Comparison of ENCODE assay signal across 25 cellular contexts in the genomic region with DNA sequence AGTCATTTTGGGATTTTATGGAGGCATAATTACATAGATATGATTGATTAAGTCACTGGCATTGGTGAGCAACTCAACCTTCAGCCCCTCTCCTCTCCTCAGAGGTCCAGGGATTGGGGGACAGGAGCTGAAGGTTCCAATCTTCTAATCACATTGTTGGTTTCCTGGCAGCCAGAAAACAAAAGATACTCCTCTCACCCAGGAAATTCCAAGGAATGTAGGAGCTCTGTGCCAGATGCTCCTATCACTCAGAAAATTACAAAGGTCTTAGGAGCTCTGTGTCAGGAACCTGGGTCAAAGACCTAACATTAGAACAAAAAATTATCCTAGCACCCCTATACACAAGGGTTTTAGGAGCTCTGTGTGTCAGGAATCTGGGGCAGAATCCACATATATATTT.
"Had no signal": no experiment of that assay in that cellular context is flagged by ENCODE, and none has a peak within 500 bp of the region (broad histone marks: within the 10 kb centered on the region; RNA-seq: fewer than 3 reads in every experiment).

No MANE protein-coding gene starts in this region.

- H3K36me3 Mint-ChIP-seq: memory B cell; mesothelial cell of epicardium; naive B cell; natural killer cell treated with Interleukin-12 subunit alpha and Interleukin-12 subunit beta and Interleukin-15 and Interleukin-18, amount 100 ng/mL, for 72 hours; stimulated activated memory B cell treated with anti-CD40 and anti-IgM and Interleukin-4, amounts not matched to agents 10 μg/mL and 1 μg/mL and 100 μg/mL, for 72 hours had no signal

- H3K4me1 Mint-ChIP-seq: memory B cell; naive B cell; stimulated activated memory B cell treated with anti-CD40 and anti-IgM and Interleukin-4, amounts not matched to agents 10 μg/mL and 1 μg/mL and 100 μg/mL, for 72 hours had no signal

- H3K9me3 Mint-ChIP-seq: mesothelial cell of epicardium; stimulated activated memory B cell treated with anti-CD40 and anti-IgM and Interleukin-4, amounts not matched to agents 10 μg/mL and 1 μg/mL and 100 μg/mL, for 72 hours had no signal

- H3K4me3 Mint-ChIP-seq: memory B cell; mesothelial cell of epicardium; naive B cell; natural killer cell treated with Interleukin-12 subunit alpha and Interleukin-12 subunit beta and Interleukin-15 and Interleukin-18, amount 100 ng/mL, for 72 hours; stimulated activated memory B cell treated with anti-CD40 and anti-IgM and Interleukin-4, amounts not matched to agents 10 μg/mL and 1 μg/mL and 100 μg/mL, for 72 hours had no signal

- H3K27me3 Mint-ChIP-seq: memory B cell; naive B cell; natural killer cell treated with Interleukin-12 subunit alpha and Interleukin-12 subunit beta and Interleukin-15 and Interleukin-18, amount 100 ng/mL, for 72 hours; stimulated activated memory B cell treated with anti-CD40 and anti-IgM and Interleukin-4, amounts not matched to agents 10 μg/mL and 1 μg/mL and 100 μg/mL, for 72 hours had no signal

- H3K9me3 ChIP-seq: lower lobe of right lung, mucosa of descending colon, ovary, psoas muscle, sigmoid colon, testis, tibial nerve, upper lobe of left lung had no signal

- H3K4me1 ChIP-seq: lower lobe of right lung, psoas muscle, spleen, testis, upper lobe of left lung had no signal

- H3K27ac ChIP-seq: dorsolateral prefrontal cortex, lower lobe of right lung, ovary, psoas muscle, sigmoid colon, spleen, testis, tibial nerve, upper lobe of left lung had no signal

- H3K27me3 ChIP-seq: ovary, sigmoid colon, spleen, testis, tibial nerve, upper lobe of left lung had no signal

- DNase-seq: cerebellar nuclear complex; dorsolateral prefrontal cortex; effector CD4-positive, alpha-beta T cell; head of caudate nucleus; left ventricle myocardium superior; lower lobe of right lung; mucosa of descending colon; naive B cell; nucleus accumbens; ovary; psoas muscle; right cardiac atrium; sigmoid colon; spleen; stimulated activated CD4-positive, alpha-beta T cell treated with anti-CD3 and anti-CD28 coated beads, Interleukin-4, amount 100 ng/mL, for 4 hours; stimulated activated naive CD8-positive, alpha-beta T cell treated with anti-CD3 and anti-CD28 coated beads, Interleukin-15, Interleukin-2, amounts not matched to agents 100 U/mL and 50 U/mL, for 24 hours; substantia nigra; testis; upper lobe of left lung had no signal

- H3K4me3 ChIP-seq: dorsolateral prefrontal cortex, lower lobe of right lung, mucosa of descending colon, ovary, psoas muscle, sigmoid colon, skin epidermis, spleen, testis, tibial nerve, upper lobe of left lung had no signal

- ATAC-seq: left ventricle myocardium superior; lower lobe of right lung; mucosa of descending colon; natural killer cell treated with Interleukin-12 subunit alpha and Interleukin-12 subunit beta and Interleukin-15 and Interleukin-18, amount 100 ng/mL, for 72 hours; psoas muscle; right cardiac atrium; stimulated activated memory B cell treated with anti-CD40 and anti-IgM and Interleukin-4, amounts not matched to agents 10 μg/mL and 1 μg/mL and 100 μg/mL, for 72 hours; stimulated activated naive CD8-positive, alpha-beta T cell treated with anti-CD3 and anti-CD28 coated beads, Interleukin-15, Interleukin-2, amounts not matched to agents 100 U/mL and 50 U/mL, for 24 hours had no signal

- H3K36me3 ChIP-seq: lower lobe of right lung, ovary, sigmoid colon, spleen, tibial nerve, upper lobe of left lung had no signal

- H3K27ac Mint-ChIP-seq: memory B cell; mesothelial cell of epicardium; naive B cell; natural killer cell treated with Interleukin-12 subunit alpha and Interleukin-12 subunit beta and Interleukin-15 and Interleukin-18, amount 100 ng/mL, for 72 hours; stimulated activated memory B cell treated with anti-CD40 and anti-IgM and Interleukin-4, amounts not matched to agents 10 μg/mL and 1 μg/mL and 100 μg/mL, for 72 hours had no signal
